Comparison of ENCODE assay signal across 8 cellular contexts in the genomic region with DNA sequence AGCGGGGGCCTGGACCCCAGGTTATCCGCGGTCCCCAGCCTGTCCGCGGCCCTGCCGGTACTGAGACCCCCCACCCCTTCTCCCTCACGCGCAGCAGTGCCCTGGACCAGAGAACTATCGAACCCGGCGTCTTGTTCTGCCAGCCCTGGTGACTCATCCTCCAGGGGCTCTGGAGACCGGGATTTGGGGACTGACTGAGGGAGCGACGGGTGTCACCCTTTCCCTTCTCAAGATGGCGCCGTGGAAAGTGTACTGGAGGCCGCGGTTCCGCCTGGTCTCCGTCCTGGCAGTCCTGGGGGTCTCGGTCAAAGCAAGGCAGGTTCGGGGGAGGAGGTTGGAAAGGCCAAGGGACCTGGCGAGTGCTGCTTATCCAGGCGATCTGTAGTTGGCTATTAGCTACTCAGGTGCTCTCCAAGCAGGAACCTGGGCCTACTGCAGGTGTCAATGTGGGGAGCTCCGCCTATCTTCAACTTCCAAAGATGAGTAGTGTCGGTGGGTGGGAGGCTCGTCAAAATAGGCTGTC. TPM values are rescaled to one million over a fixed set of nuclear protein-coding genes. Genes with fewer than 3 reads are reported as not detected.
DNase-seq lines count a peak whose midpoint lies in the region; ATAC-seq and TF ChIP-seq lines count a peak whose summit lies in the region.

No MANE protein-coding gene starts in this region.

- POLR2A ChIA-PET in HCT116 (lab: Charles Lee): interaction anchor here (0.9 kb wide), 1 partner anchor 12 kb away, joined by 3 read pairs; no protein-coding TSS in a partner anchor

- H3K9ac ChIP-seq in HCT116 (ENCODE audit: low read length): peak overlapping the region; percentile 84

- no peaks in the 10 kb centered on the region for H3K9me3 Mint-ChIP-seq in central memory CD8-positive, alpha-beta T cell

- no peak for TF ChIP-seq RAD21 in HCT116 (IDR thresholded peaks at IDR 0.05; ENCODE audit: low read depth)

- H3K4me1 Mint-ChIP-seq in central memory CD8-positive, alpha-beta T cell: peaks cover 42% of the 10 kb centered on the region

- peak overlapping the region; percentile 85 for H3K4me2 ChIP-seq in HCT116 (ENCODE audit: low read length)

- peak; percentile 48 for ATAC-seq in HCT116
- peak; percentile 31 for ATAC-seq in central memory CD8-positive, alpha-beta T cell (replicated peaks; ENCODE audit: extremely low read depth, poor library complexity, severe bottlenecking)

- no peaks in the 10 kb centered on the region for H3K27me3 Mint-ChIP-seq in central memory CD8-positive, alpha-beta T cell

- H3K9me2 ChIP-seq in HCT116 (ENCODE audit: insufficient read depth): no peaks in the 10 kb centered on the region

- no peaks in the 10 kb centered on the region for H3K27me3 ChIP-seq in HCT116 (ENCODE audit: insufficient read depth, low read length)

- peaks cover 10% of the 10 kb centered on the region in 2 experiments; a peak in 3 of 4 replicates for H3K36me3 ChIP-seq in HCT116 (ENCODE audit: control insufficient read depth in 1 of 2, insufficient read depth in 2 of 2, low read length in 2 of 2)

- peaks cover 27% of the 10 kb centered on the region for H3K36me3 Mint-ChIP-seq in central memory CD8-positive, alpha-beta T cell (ENCODE audit: insufficient read depth)

- H2AFZ ChIP-seq in HCT116 (ENCODE audit: low read depth, low read length, poor library complexity, severe bottlenecking): no peak overlapping the region

- CTCF ChIA-PET in HCT116 (lab: Charles Lee): no interaction called here

- H3K27ac Mint-ChIP-seq in central memory CD8-positive, alpha-beta T cell (ENCODE audit: low read depth): peak overlapping the region; percentile 92

- H3K4me1 ChIP-seq in HCT116 (ENCODE audit: control insufficient read depth in 1 of 2, insufficient read depth in 2 of 2, low read length in 2 of 2): peaks cover 7 to 14% of the 10 kb centered on the region in 2 experiments; a peak in 3 of 4 replicates

- H3K4me3 ChIP-seq in HCT116 (replicated peaks in 1 of 2; ENCODE audit: low read depth in 1 of 2, low read length in 2 of 2): peak overlapping the region; percentile 89 to 93

- no TSS peak for BruUV-seq in HCT116 (replicated peaks; lab: Mats Ljungman, UMichigan)

- H3K4me3 Mint-ChIP-seq in central memory CD8-positive, alpha-beta T cell: peak overlapping the region; percentile 88

- H3K9me3 ChIP-seq in HCT116 (ENCODE audit: control insufficient read depth in 1 of 2, insufficient read depth in 1 of 2, low read depth in 1 of 2, low read length in 2 of 2): no peaks in the 10 kb centered on the region

- TF ChIP-seq POLR2A in HCT116 (IDR thresholded peaks at IDR 0.05; ENCODE audit: borderline replicate concordance, extremely low read depth, insufficient read depth, insufficient read length): no peak

- intact Hi-C loops in HCT116 (cut with micrococcal nuclease): loop anchor here (5.0 kb wide), 1 partner anchor 240 kb away; the partner anchor contains the start of gene SGO1

- peak; percentile 16 for DNase-seq in GDM1 (lab: John Stamatoyannopoulos, UW)
- peak; percentile 18 for DNase-seq in HCT116 (ENCODE audit: low read depth, low spot score)
- DNase-seq in MV-4-11 (lab: John Stamatoyannopoulos, UW): peak; percentile 27
- DNase-seq in activated CD4-positive, CD25-positive, alpha-beta regulatory T cell (lab: John Stamatoyannopoulos, UW): peak in 3 of 4 experiments; percentile 21 to 33 (median 30)
- peak; percentile 29 to 33 for DNase-seq in central memory CD8-positive, alpha-beta T cell (ENCODE audit: low spot score in 2 of 2)
- peak; percentile 28 for DNase-seq in kidney glomerular epithelial cell (lab: John Stamatoyannopoulos, UW)
- peak; percentile 30 to 32 for DNase-seq in stimulated activated CD4-positive, alpha-beta T cell treated with anti-CD3 and anti-CD28 coated beads, Interleukin-1b, Interleukin-23, amount 100 ng/mL, for 4 hours (ENCODE audit: low read depth in 2 of 2)
- DNase-seq in SKM-1 treated with dmso at 0.1 percent for 144 hours (lab: John Stamatoyannopoulos, UW; ENCODE audit: unreplicated experiment): no peak

- peaks cover 54% of the 10 kb centered on the region for H3K79me2 ChIP-seq in HCT116 (ENCODE audit: insufficient read depth, low read length)

- RAD21 ChIA-PET in HCT116 (lab: Charles Lee; ENCODE audit: low non-redundant PET in 1 of 2, low total read pairs in 2 of 2, uncharacterized antibody in 2 of 2, unreplicated experiment in 2 of 2): no interaction called here

- TF ChIP-seq CTCF in HCT116 (IDR thresholded peaks at IDR 0.05 in 2 of 3, conservative IDR thresholded peaks at IDR 0.05 in 1 of 3; ENCODE audit: borderline replicate concordance in 1 of 3, insufficient read depth in 1 of 3, low read depth in 2 of 3, low read length in 2 of 3): no peak

- H4K20me1 ChIP-seq in HCT116 (ENCODE audit: insufficient read depth): peaks cover 4% of the 10 kb centered on the region; the same call in 1 of the 2 replicates

- peak overlapping the region; percentile 96 for H3K27ac ChIP-seq in HCT116 (ENCODE audit: low read depth, low read length)

TF ChIP-seq in HCT116, 20 proteins besides CTCF, POLR2A, EP300 and RAD21:
- TF ChIP-seq YY1 (IDR thresholded peaks at IDR 0.05; ENCODE audit: extremely low read depth, insufficient replicate concordance, low read depth, low read length) (peak; percentile 91), SIN3A (IDR thresholded peaks at IDR 0.05; ENCODE audit: low read depth) (no peak), JUND (IDR thresholded peaks at IDR 0.05) (no peak), CBX3 (IDR thresholded peaks at IDR 0.05; ENCODE audit: low read depth) (no peak), FOSL1 (IDR thresholded peaks at IDR 0.05; ENCODE audit: low read depth) (no peak), ZFX (IDR thresholded peaks at IDR 0.05) (peak; percentile 86), POLR2AphosphoS5 (IDR thresholded peaks at IDR 0.05; ENCODE audit: low read depth, low read length) (no peak; the same call in 1 of the 2 replicates), ELF1 (IDR thresholded peaks at IDR 0.05; ENCODE audit: borderline replicate concordance, low read depth) (no peak), SP1 (IDR thresholded peaks at IDR 0.05; ENCODE audit: low read depth) (no peak), EGR1 (IDR thresholded peaks at IDR 0.05; ENCODE audit: low read depth) (no peak), TCF7L2 (IDR thresholded peaks at IDR 0.05; ENCODE audit: borderline replicate concordance, extremely low read depth, insufficient read depth, insufficient read length) (no peak), CEBPB (IDR thresholded peaks at IDR 0.05; ENCODE audit: low read depth) (no peak)

RNA-seq across cellular contexts. Expression of gene RAB5A, which starts 0.7 kb away (rescaled TPM):
- 45.0 TPM for total RNA-seq in HCT116 (2021; ENCODE audit: unreplicated experiment)
- polyA plus RNA-seq in HCT116 (2012): 15.3 and 20.3 TPM in 2 replicates

RNA-seq across cellular contexts. Expression of gene EFHB, which starts 13.6 kb away (rescaled TPM):
- 0.30 TPM for total RNA-seq in HCT116 (2021; ENCODE audit: unreplicated experiment)
- 0.80 and 0.90 TPM in 2 replicates for polyA plus RNA-seq in HCT116 (2012)
